In the genomic region with DNA sequence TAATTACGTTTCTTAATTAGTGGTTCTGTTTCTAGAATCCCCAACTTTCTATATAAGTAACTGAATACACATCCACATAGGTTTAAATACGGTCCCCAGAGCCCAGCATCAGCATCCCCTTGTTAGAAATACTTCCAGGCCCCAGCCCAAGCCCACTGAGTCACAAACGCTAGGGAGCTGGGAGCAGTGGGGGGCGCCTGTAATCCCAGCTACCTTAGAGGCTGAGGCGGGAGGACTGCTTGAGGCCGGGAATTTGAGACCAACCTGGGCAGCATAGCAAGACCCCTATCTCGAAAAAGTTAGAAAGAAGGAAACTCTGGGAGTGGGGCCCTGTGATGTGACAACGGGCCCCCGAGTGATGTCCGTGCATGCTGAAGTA, we compare ENCODE assay signal across 1 cellular context.
TF ChIP-seq lines count a peak whose summit lies in the region.

No MANE protein-coding gene starts in this region.

TF ChIP-seq in HepG2, 621 proteins besides CTCF, POLR2A, EP300 and RAD21:
- TF ChIP-seq GMEB1 (CRISPR knock-in tag; IDR thresholded peaks at IDR 0.05; ENCODE audit: borderline replicate concordance) (no peak), ZBTB2 (CRISPR knock-in tag; IDR thresholded peaks at IDR 0.05; ENCODE audit: low read depth) (no peak), ZMYM2 (CRISPR knock-in tag; IDR thresholded peaks at IDR 0.05) (0 out of 2 replicates have a peak, but pooled peaks have one; percentile 42), ZNF430 (CRISPR knock-in tag; IDR thresholded peaks at IDR 0.05) (0 out of 2 replicates have a peak, but pooled peaks have one; percentile 14), ZNF225 (CRISPR knock-in tag; IDR thresholded peaks at IDR 0.05) (peak; percentile 39; the same call in 1 of the 2 replicates), GATA4 (IDR thresholded peaks at IDR 0.05; ENCODE audit: borderline replicate concordance, low read depth) (no peak), ZNF121 (CRISPR knock-in tag; IDR thresholded peaks at IDR 0.05) (peak; percentile 98), ZMYM3 (CRISPR knock-in tag; IDR thresholded peaks at IDR 0.05) (peak; percentile 82), ZNF20 (CRISPR knock-in tag; IDR thresholded peaks at IDR 0.05) (0 out of 2 replicates have a peak, but pooled peaks have one; percentile 47), ZNF605 (CRISPR knock-in tag; IDR thresholded peaks at IDR 0.05) (peak; percentile 34; the same call in 1 of the 2 replicates), ZNF317 (CRISPR knock-in tag; IDR thresholded peaks at IDR 0.05) (0 out of 2 replicates have a peak, but pooled peaks have one; percentile 57), CSRNP2 (CRISPR knock-in tag; conservative IDR thresholded peaks at IDR 0.05; ENCODE audit: low read depth) (no peak)
- TF ChIP-seq, protein P1, sequence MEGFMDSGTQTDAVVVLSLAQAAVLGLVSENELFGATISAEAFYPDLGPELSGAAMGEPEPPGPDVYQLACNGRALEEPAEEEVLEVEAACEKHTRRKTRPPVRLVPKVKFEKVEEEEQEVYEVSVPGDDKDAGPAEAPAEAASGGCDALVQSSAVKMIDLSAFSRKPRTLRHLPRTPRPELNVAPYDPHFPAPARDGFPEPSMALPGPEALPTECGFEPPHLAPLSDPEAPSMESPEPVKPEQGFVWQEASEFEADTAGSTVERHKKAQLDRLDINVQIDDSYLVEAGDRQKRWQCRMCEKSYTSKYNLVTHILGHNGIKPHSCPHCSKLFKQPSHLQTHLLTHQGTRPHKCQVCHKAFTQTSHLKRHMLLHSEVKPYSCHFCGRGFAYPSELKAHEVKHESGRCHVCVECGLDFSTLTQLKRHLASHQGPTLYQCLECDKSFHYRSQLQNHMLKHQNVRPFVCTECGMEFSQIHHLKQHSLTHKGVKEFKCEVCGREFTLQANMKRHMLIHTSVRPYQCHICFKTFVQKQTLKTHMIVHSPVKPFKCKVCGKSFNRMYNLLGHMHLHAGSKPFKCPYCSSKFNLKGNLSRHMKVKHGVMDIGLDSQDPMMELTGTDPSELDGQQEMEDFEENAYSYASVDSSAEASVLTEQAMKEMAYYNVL (CRISPR knock-in tag; IDR thresholded peaks at IDR 0.05; ENCODE audit: borderline replicate concordance), result peak; percentile 27; the same call in 1 of the 2 replicates
- TF ChIP-seq, protein P2, sequence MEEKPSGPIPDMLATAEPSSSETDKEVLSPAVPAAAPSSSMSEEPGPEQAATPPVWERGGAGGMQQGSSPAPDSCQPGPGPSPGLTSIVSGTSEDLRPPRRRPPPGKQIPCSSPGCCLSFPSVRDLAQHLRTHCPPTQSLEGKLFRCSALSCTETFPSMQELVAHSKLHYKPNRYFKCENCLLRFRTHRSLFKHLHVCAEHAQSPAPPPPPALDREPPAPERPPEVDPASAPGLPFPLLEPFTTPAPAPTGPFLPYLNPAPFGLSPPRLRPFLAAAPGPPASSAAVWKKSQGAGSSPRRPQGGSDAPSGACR (CRISPR knock-in tag; IDR thresholded peaks at IDR 0.05), result peak; percentile 29; the same call in 1 of the 2 replicates
- TF ChIP-seq, protein P3, sequence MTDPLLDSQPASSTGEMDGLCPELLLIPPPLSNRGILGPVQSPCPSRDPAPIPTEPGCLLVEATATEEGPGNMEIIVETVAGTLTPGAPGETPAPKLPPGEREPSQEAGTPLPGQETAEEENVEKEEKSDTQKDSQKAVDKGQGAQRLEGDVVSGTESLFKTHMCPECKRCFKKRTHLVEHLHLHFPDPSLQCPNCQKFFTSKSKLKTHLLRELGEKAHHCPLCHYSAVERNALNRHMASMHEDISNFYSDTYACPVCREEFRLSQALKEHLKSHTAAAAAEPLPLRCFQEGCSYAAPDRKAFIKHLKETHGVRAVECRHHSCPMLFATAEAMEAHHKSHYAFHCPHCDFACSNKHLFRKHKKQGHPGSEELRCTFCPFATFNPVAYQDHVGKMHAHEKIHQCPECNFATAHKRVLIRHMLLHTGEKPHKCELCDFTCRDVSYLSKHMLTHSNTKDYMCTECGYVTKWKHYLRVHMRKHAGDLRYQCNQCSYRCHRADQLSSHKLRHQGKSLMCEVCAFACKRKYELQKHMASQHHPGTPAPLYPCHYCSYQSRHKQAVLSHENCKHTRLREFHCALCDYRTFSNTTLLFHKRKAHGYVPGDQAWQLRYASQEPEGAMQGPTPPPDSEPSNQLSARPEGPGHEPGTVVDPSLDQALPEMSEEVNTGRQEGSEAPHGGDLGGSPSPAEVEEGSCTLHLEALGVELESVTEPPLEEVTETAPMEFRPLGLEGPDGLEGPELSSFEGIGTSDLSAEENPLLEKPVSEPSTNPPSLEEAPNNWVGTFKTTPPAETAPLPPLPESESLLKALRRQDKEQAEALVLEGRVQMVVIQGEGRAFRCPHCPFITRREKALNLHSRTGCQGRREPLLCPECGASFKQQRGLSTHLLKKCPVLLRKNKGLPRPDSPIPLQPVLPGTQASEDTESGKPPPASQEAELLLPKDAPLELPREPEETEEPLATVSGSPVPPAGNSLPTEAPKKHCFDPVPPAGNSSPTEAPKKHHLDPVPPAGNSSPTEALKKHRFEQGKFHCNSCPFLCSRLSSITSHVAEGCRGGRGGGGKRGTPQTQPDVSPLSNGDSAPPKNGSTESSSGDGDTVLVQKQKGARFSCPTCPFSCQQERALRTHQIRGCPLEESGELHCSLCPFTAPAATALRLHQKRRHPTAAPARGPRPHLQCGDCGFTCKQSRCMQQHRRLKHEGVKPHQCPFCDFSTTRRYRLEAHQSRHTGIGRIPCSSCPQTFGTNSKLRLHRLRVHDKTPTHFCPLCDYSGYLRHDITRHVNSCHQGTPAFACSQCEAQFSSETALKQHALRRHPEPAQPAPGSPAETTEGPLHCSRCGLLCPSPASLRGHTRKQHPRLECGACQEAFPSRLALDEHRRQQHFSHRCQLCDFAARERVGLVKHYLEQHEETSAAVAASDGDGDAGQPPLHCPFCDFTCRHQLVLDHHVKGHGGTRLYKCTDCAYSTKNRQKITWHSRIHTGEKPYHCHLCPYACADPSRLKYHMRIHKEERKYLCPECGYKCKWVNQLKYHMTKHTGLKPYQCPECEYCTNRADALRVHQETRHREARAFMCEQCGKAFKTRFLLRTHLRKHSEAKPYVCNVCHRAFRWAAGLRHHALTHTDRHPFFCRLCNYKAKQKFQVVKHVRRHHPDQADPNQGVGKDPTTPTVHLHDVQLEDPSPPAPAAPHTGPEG (CRISPR knock-in tag; IDR thresholded peaks at IDR 0.05), result no peak
- TF ChIP-seq, protein P4, sequence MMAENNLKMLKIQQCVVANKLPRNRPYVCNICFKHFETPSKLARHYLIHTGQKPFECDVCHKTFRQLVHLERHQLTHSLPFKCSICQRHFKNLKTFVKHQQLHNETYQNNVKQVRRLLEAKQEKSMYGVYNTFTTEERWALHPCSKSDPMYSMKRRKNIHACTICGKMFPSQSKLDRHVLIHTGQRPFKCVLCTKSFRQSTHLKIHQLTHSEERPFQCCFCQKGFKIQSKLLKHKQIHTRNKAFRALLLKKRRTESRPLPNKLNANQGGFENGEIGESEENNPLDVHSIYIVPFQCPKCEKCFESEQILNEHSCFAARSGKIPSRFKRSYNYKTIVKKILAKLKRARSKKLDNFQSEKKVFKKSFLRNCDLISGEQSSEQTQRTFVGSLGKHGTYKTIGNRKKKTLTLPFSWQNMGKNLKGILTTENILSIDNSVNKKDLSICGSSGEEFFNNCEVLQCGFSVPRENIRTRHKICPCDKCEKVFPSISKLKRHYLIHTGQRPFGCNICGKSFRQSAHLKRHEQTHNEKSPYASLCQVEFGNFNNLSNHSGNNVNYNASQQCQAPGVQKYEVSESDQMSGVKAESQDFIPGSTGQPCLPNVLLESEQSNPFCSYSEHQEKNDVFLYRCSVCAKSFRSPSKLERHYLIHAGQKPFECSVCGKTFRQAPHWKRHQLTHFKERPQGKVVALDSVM (CRISPR knock-in tag; IDR thresholded peaks at IDR 0.05), result peak; percentile 93
